In the genomic region with DNA sequence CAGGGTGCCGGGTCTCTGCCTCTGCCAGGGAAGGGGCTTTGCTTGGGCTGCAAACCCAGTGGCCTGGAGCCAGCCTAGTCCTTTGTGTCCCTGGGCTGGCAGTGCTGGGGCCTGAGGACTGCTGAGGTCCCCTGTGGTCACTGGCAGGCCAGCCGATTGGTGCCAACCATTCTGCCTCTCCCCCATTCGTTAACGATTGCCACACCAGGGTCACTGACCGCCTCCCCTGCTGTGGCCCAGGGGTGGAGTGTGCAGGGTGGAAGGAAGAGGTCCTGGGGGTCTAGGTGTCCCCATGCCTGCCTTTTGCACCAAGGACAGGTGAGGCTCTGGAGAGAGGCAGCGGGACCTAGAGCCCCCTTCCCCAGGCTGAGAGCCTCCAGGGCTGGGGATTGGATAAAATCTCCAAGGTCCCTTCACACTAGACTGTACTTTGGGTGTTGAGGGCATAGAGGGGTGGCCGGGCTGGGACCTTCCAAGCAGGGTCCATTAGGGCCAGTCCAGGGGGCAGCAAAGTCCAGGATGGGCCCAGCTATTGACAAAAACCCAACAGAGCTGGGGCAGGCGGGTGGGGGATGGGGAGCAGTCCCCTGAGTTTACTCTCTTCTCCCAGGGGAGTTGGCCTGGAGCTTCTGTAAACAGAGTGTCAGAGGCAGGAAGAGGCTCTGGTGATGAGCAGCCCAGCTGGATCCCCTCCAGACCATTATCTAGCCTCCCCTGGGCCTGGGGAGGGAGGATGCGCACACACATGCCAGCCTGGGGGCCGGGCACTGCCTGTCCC, we compare ENCODE assay signal across 8 cellular contexts. TPM values are rescaled to one million over a fixed set of nuclear protein-coding genes. Genes with fewer than 3 reads are reported as not detected.
DNase-seq lines count a peak whose midpoint lies in the region; ATAC-seq and TF ChIP-seq lines count a peak whose summit lies in the region.

No MANE protein-coding gene starts in this region.

- POLR2A ChIA-PET in activated CD8-positive, alpha-beta T cell treated with anti-CD3 and anti-CD28 coated beads for 36 hours (lab: Charles Lee), result interaction anchor here (0.8 kb wide), 1 partner anchor 11 kb away, joined by 3 read pairs; no protein-coding TSS in a partner anchor

- H3K36me3 ChIP-seq in body of pancreas (replicated peaks in 1 of 2; ENCODE audit: insufficient read depth in 1 of 2, low read depth in 2 of 2) (no peaks in the 10 kb centered on the region), left lung (peaks cover 0 to 14% of the 10 kb centered on the region in 2 donors), upper lobe of right lung (no peaks in the 10 kb centered on the region)

- H3K27me3 ChIP-seq in body of pancreas, result no peaks in the 10 kb centered on the region
- H3K27me3 ChIP-seq in left lung, result no peaks in the 10 kb centered on the region
- no peaks in the 10 kb centered on the region for H3K27me3 ChIP-seq in upper lobe of right lung

- H3K9me3 ChIP-seq in body of pancreas (no peaks in the 10 kb centered on the region), left lung (no peaks in the 10 kb centered on the region), upper lobe of right lung (no peaks in the 10 kb centered on the region)

- CTCF ChIA-PET in activated CD8-positive, alpha-beta T cell treated with anti-CD3 and anti-CD28 coated beads for 36 hours (lab: Charles Lee), result interaction anchor here (1.3 to 3.2 kb wide), 2 partner anchors 13 to 30 kb away, joined by 4 to 17 read pairs; no protein-coding TSS in a partner anchor

- H3K4me3 Mint-ChIP-seq in activated CD8-positive, alpha-beta T cell treated with anti-CD3 and anti-CD28 coated beads for 36 hours, result no peak overlapping the region

- H3K4me1 ChIP-seq in body of pancreas, result peaks cover 63% of the 10 kb centered on the region
- H3K4me1 ChIP-seq in left lung, result peaks cover 58 to 90% of the 10 kb centered on the region in 2 donors
- peaks cover 81% of the 10 kb centered on the region for H3K4me1 ChIP-seq in upper lobe of right lung

- no peaks in the 10 kb centered on the region for H3K36me3 Mint-ChIP-seq in activated CD8-positive, alpha-beta T cell treated with anti-CD3 and anti-CD28 coated beads for 36 hours (ENCODE audit: low read depth)

- intact Hi-C loops in body of pancreas (cut with DNase I), result no loop called here
- intact Hi-C loops in left lung (cut with DNase I), result no loop called here
- intact Hi-C loops in upper lobe of right lung (cut with DNase I), result no loop called here
- intact Hi-C loops in activated CD8-positive, alpha-beta T cell treated with anti-CD3 and anti-CD28 coated beads for 36 hours (cut with micrococcal nuclease), result no loop called here

- TF ChIP-seq POLR2A in body of pancreas (IDR thresholded peaks at IDR 0.05), result peak; percentile 29 to 72 (median 68)

- no peak overlapping the region for H3K27ac Mint-ChIP-seq in activated CD8-positive, alpha-beta T cell treated with anti-CD3 and anti-CD28 coated beads for 36 hours

- H3K4me3 ChIP-seq in body of pancreas, result peak overlapping the region; percentile 46 to 57
- H3K4me3 ChIP-seq in left lung, result peak overlapping the region; percentile 50 to 60
- H3K4me3 ChIP-seq in upper lobe of right lung, result peak overlapping the region; percentile 75

- peak; percentile 93 for DNase-seq in COLO668 (lab: John Stamatoyannopoulos, UW; ENCODE audit: unreplicated experiment)
- DNase-seq in NCI-H146 (lab: John Stamatoyannopoulos, UW), result peak; percentile 91
- peak; percentile 57 to 78 (median 75) for DNase-seq in body of pancreas
- DNase-seq in left lung, result no peak
- DNase-seq in upper lobe of right lung, result no peak
- DNase-seq in activated CD8-positive, alpha-beta T cell treated with anti-CD3 and anti-CD28 coated beads for 36 hours, result no peak
- DNase-seq in amniotic stem cell (lab: John Stamatoyannopoulos, UW), result no peak
- DNase-seq in effector CD4-positive, alpha-beta T cell, result no peak

- ATAC-seq in body of pancreas (peak; percentile 23), left lung (no peak), upper lobe of right lung (peak; percentile 4)
- no peak for ATAC-seq in activated CD8-positive, alpha-beta T cell treated with anti-CD3 and anti-CD28 coated beads for 36 hours

- no peaks in the 10 kb centered on the region for H3K9me3 Mint-ChIP-seq in activated CD8-positive, alpha-beta T cell treated with anti-CD3 and anti-CD28 coated beads for 36 hours

- 37 to 57% methylated on average over 1 to 8 of the region's 10 CpGs for WGBS in body of pancreas, 2 donors

- peak overlapping the region; percentile 78 to 89 (median 86) for H3K27ac ChIP-seq in body of pancreas
- peak overlapping the region; percentile 73 to 90 for H3K27ac ChIP-seq in left lung
- H3K27ac ChIP-seq in upper lobe of right lung, result peak overlapping the region; percentile 82

- H3K4me1 Mint-ChIP-seq in activated CD8-positive, alpha-beta T cell treated with anti-CD3 and anti-CD28 coated beads for 36 hours (ENCODE audit: low read depth), result peaks cover 8% of the 10 kb centered on the region

- TF ChIP-seq CTCF in body of pancreas (IDR thresholded peaks at IDR 0.05), result peak in 1 of 7 experiments; percentile 2
- no peak for TF ChIP-seq CTCF in left lung (IDR thresholded peaks at IDR 0.05)
- TF ChIP-seq CTCF in upper lobe of right lung (IDR thresholded peaks at IDR 0.05), result no peak
- TF ChIP-seq CTCF in activated CD8-positive, alpha-beta T cell treated with anti-CD3 and anti-CD28 coated beads for 36 hours (IDR thresholded peaks at IDR 0.05), result no peak

- no peaks in the 10 kb centered on the region for H3K27me3 Mint-ChIP-seq in activated CD8-positive, alpha-beta T cell treated with anti-CD3 and anti-CD28 coated beads for 36 hours

RNA-seq across cellular contexts. Expression of a gene that starts 1.1 kb away (rescaled TPM):
- total RNA-seq in body of pancreas (10 to 100 TPM; 14.3 to 22.1 TPM), left lung (10 to 100 TPM; 24.5 to 28.3 TPM), upper lobe of right lung (20.3 TPM)
- total RNA-seq in activated CD8-positive, alpha-beta T cell treated with anti-CD3 and anti-CD28 coated beads for 36 hours, result not detected

RNA-seq across cellular contexts. Expression of a gene that starts 21.6 kb away (rescaled TPM):
- total RNA-seq in body of pancreas, result 10 to 100 TPM; 25.9 to 27.7 TPM
- 10 to 100 TPM; 26.2 to 44.6 TPM for total RNA-seq in left lung
- total RNA-seq in upper lobe of right lung, result 41.2 TPM
- total RNA-seq in activated CD8-positive, alpha-beta T cell treated with anti-CD3 and anti-CD28 coated beads for 36 hours, result 10 to 100 TPM; 65.9 to 70.1 TPM

RNA-seq across cellular contexts. Expression of a gene that starts 43.6 kb away (rescaled TPM):
- total RNA-seq in body of pancreas (10 to 100 TPM; 13.2 to 48.8 TPM), left lung (10 to 100 TPM; 36.3 to 81.7 TPM), upper lobe of right lung (52.4 TPM)
- total RNA-seq in activated CD8-positive, alpha-beta T cell treated with anti-CD3 and anti-CD28 coated beads for 36 hours, result 10 to 100 TPM; 73.3 to 76.6 TPM

RNA-seq across cellular contexts. Expression of a gene that starts 52.9 kb away (rescaled TPM):
- 10 to 100 TPM; 26.4 to 29.1 TPM for total RNA-seq in body of pancreas
- total RNA-seq in left lung, result 10 to 100 TPM; 29.6 to 53.5 TPM
- total RNA-seq in upper lobe of right lung, result 36.1 TPM
- total RNA-seq in activated CD8-positive, alpha-beta T cell treated with anti-CD3 and anti-CD28 coated beads for 36 hours, result 100 to 1,000 TPM in 1 of 2 experiments, 10 to 100 TPM in 1; 86.8 to 101 TPM

RNA-seq across cellular contexts. Expression of a gene that starts 56.9 kb away (rescaled TPM):
- 1 to 10 TPM; 6.0 to 6.3 TPM for total RNA-seq in body of pancreas
- total RNA-seq in left lung, result 10 to 100 TPM; 28.9 to 31.0 TPM
- total RNA-seq in upper lobe of right lung, result 34.1 TPM
- total RNA-seq in activated CD8-positive, alpha-beta T cell treated with anti-CD3 and anti-CD28 coated beads for 36 hours, result under 1 TPM; 0.49 to 0.77 TPM

Comparison
In these comparisons a context has a peak if more than half of its experiments do, and no peak if none do; other contexts are left out.
1. DNase-seq: peak in COLO668 (single experiment), NCI-H146 (single experiment) and body of pancreas (4 of 4); none in left lung (0 of 2), upper lobe of right lung (single experiment), activated CD8-positive, alpha-beta T cell treated with anti-CD3 and anti-CD28 coated beads for 36 hours (single experiment), amniotic stem cell (single experiment) and effector CD4-positive, alpha-beta T cell (single experiment).
2. ATAC-seq: peak in body of pancreas (single experiment) and upper lobe of right lung (single experiment); none in left lung (single experiment) and activated CD8-positive, alpha-beta T cell treated with anti-CD3 and anti-CD28 coated beads for 36 hours (single experiment).
3. RNA of a gene that starts 1.1 kb away (total RNA-seq): 24.5 to 28.3 TPM in left lung, 14.3 to 22.1 TPM in body of pancreas and 20.3 TPM in upper lobe of right lung (single experiment); not detected in activated CD8-positive, alpha-beta T cell treated with anti-CD3 and anti-CD28 coated beads for 36 hours; every median in the first group is over 10 times any median in the second.
4. Peak in every context shown above with its lines, with median percentiles within 50 percentile points of each other: H3K27ac ChIP-seq and H3K4me3 ChIP-seq.